Comparison of ENCODE assay signal across 14 cellular contexts in genomic region chr1:87176514-87176913, GRCh38.
"Had no signal": no experiment of that assay in that cellular context is flagged by ENCODE, and none has a peak within 500 bp of the region (broad histone marks: within the 10 kb centered on the region; RNA-seq: fewer than 3 reads in every experiment).

No MANE protein-coding gene starts in this region.

- H3K27me3 ChIP-seq: upper lobe of right lung had no signal

- H3K9me3 Mint-ChIP-seq: activated T-cell treated with anti-CD3 and anti-CD28 coated beads, Interleukin-2, amount 50 U/mL, for 4 hours; stimulated activated naive CD8-positive, alpha-beta T cell treated with anti-CD3 and anti-CD28 coated beads, Interleukin-15, Interleukin-2, amounts not matched to agents 100 ng/mL and 50 ng/mL, for 24 hours had no signal

- H3K4me1 Mint-ChIP-seq: activated CD8-positive, alpha-beta memory T cell treated with anti-CD3 and anti-CD28 coated beads, Interleukin-2, amount 10 ng/mL, durations not matched to agents 7 days and 5 days had no signal

- FAIRE-seq: TTC549 had no signal

- H3K27ac Mint-ChIP-seq: activated CD8-positive, alpha-beta memory T cell treated with anti-CD3 and anti-CD28 coated beads, Interleukin-2, amount 10 ng/mL, durations not matched to agents 7 days and 5 days; activated naive CD8-positive, alpha-beta T cell; stimulated activated naive CD8-positive, alpha-beta T cell treated with anti-CD3 and anti-CD28 coated beads, Interleukin-15, Interleukin-2, amounts not matched to agents 100 ng/mL and 50 ng/mL, for 24 hours had no signal

- H3K9me3 ChIP-seq: upper lobe of right lung had no signal

- H3K9ac ChIP-seq: parathyroid adenoma had no signal

- DNase-seq: activated CD8-positive, alpha-beta memory T cell treated with anti-CD3 and anti-CD28 coated beads, Interleukin-2, amount 10 ng/mL, durations not matched to agents 7 days and 5 days; activated effector memory CD4-positive, alpha-beta T cell treated with anti-CD3 and anti-CD28 coated beads, Interleukin-2, amount 50 U/mL, for 16 hours; activated T-cell treated with anti-CD3 and anti-CD28 coated beads, Interleukin-2, amount 50 U/mL, for 4 hours; amygdala; dermis blood vessel endothelial cell; hippocampal formation; retina; stimulated activated CD4-positive, alpha-beta T cell treated with anti-CD3 and anti-CD28 coated beads, Interleukin-4, amount 100 ng/mL, for 1 hour; upper lobe of right lung had no signal

- H3K4me3 ChIP-seq: upper lobe of right lung had no signal

- ATAC-seq: activated CD4-positive, CD25-positive, alpha-beta regulatory T cell treated with anti-CD3 and anti-CD28 coated beads, Interleukin-2, amount 50 U/mL, for 24 hours; activated CD8-positive, alpha-beta memory T cell treated with anti-CD3 and anti-CD28 coated beads, Interleukin-2, amount 10 ng/mL, durations not matched to agents 7 days and 5 days; activated T-cell treated with anti-CD3 and anti-CD28 coated beads, Interleukin-2, amount 50 U/mL, for 4 hours; upper lobe of right lung had no signal

- H3K79me2 ChIP-seq: parathyroid adenoma had no signal

- H3K36me3 ChIP-seq: upper lobe of right lung had no signal

- H3K4me1 ChIP-seq: parathyroid adenoma had no signal

- H3K36me3 Mint-ChIP-seq: activated CD8-positive, alpha-beta memory T cell treated with anti-CD3 and anti-CD28 coated beads, Interleukin-2, amount 10 ng/mL, durations not matched to agents 7 days and 5 days; activated naive CD8-positive, alpha-beta T cell had no signal

- H3K27ac ChIP-seq: parathyroid adenoma, upper lobe of right lung had no signal

- H2AFZ ChIP-seq: parathyroid adenoma had no signal

- H3K4me3 Mint-ChIP-seq: activated CD8-positive, alpha-beta memory T cell treated with anti-CD3 and anti-CD28 coated beads, Interleukin-2, amount 10 ng/mL, durations not matched to agents 7 days and 5 days; activated naive CD8-positive, alpha-beta T cell; activated T-cell treated with anti-CD3 and anti-CD28 coated beads, Interleukin-2, amount 50 U/mL, for 4 hours; stimulated activated naive CD8-positive, alpha-beta T cell treated with anti-CD3 and anti-CD28 coated beads, Interleukin-15, Interleukin-2, amounts not matched to agents 100 ng/mL and 50 ng/mL, for 24 hours had no signal
